ENCODE assay signal across 21 cellular contexts in the genomic region with DNA sequence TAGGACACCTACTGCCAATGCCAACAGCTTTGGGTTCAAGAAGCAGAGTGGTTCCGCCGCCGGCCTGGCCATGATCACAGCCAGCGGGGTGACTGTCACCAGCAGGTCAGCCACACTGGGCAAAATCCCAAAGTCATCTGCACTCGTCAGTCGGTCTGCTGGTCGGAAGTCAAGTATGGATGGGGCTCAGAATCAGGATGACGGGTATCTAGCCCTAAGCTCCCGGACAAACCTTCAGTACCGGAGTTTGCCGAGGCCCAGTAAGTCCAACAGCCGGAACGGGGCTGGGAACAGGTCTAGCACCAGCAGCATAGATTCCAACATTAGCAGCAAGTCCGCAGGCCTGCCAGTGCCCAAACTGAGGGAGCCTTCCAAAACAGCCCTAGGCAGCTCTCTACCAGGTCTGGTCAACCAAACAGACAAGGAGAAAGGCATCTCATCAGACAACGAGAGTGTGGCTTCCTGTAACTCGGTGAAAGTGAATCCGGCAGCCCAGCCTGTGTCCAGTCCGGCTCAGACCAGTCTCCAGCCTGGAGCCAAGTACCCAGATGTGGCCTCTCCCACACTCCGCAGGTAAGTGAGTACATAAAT.
DNase-seq lines count a peak whose midpoint lies in the region; ATAC-seq and TF ChIP-seq lines count a peak whose summit lies in the region.
"Had no signal": no experiment of that assay in that cellular context is flagged by ENCODE, and none has a peak within 500 bp of the region (broad histone marks: within the 10 kb centered on the region; RNA-seq: fewer than 3 reads in every experiment).

No MANE protein-coding gene starts in this region.

- no peak for ATAC-seq in GM23338
- no peak for ATAC-seq in omental fat pad (ENCODE audit: low FRiP score)
- ATAC-seq in esophagus mucosa: no peak
- ATAC-seq: activated T-cell treated with anti-CD3 and anti-CD28 coated beads, Interleukin-2, amount 50 U/mL, for 4 hours; gastroesophageal sphincter; stimulated activated effector memory CD8-positive, alpha-beta T cell treated with anti-CD3 and anti-CD28 coated beads, Interleukin-12 subunit alpha, Interleukin-12 subunit beta, amount 100 ng/mL, for 72 hours; T-helper 17 cell had no signal

- no peaks in the 10 kb centered on the region; the same call in 1 of the 2 replicates for H4K20me1 ChIP-seq in GM23338 (replicated peaks; ENCODE audit: insufficient read depth)
- H4K20me1 ChIP-seq in mammary epithelial cell (ENCODE audit: insufficient read depth, low read length): no peaks in the 10 kb centered on the region
- H4K20me1 ChIP-seq in smooth muscle cell (ENCODE audit: low read depth): peaks cover 13% of the 10 kb centered on the region

- no peak overlapping the region for H3K4me2 ChIP-seq in GM23338
- no peak overlapping the region for H3K4me2 ChIP-seq in mammary epithelial cell (ENCODE audit: insufficient read depth, low read depth, low read length)
- H3K4me2 ChIP-seq in smooth muscle cell: no peak overlapping the region
- H3K4me2 ChIP-seq: KMS-11 had no signal

- no peak overlapping the region for H3K4me3 Mint-ChIP-seq in GM23338
- H3K4me3 Mint-ChIP-seq: activated T-cell treated with anti-CD3 and anti-CD28 coated beads, Interleukin-2, amount 50 U/mL, for 4 hours; dendritic cell treated with granulocyte-macrophage colony-stimulating factor and Interleukin-4, amounts not matched to agents 40 ng/mL and 50 ng/mL, for 4 days; stimulated activated effector memory CD8-positive, alpha-beta T cell treated with anti-CD3 and anti-CD28 coated beads, Interleukin-12 subunit alpha, Interleukin-12 subunit beta, amount 100 ng/mL, for 72 hours; T-helper 17 cell had no signal

- H3K4me1 ChIP-seq in GM23338 (ENCODE audit: insufficient read depth) (peaks cover 26% of the 10 kb centered on the region), mammary epithelial cell (ENCODE audit: insufficient read depth, low read length) (peaks cover 49% of the 10 kb centered on the region), left ventricle myocardium inferior (peaks cover 65% of the 10 kb centered on the region), smooth muscle cell (ENCODE audit: low read depth) (peaks cover 18% of the 10 kb centered on the region)

- DNase-seq in GM23338 (ENCODE audit: low spot score) (no peak), mammary epithelial cell (no peak), left ventricle myocardium inferior (peak; percentile 65), smooth muscle cell (lab: John Stamatoyannopoulos, UW; ENCODE audit: unreplicated experiment) (no peak), omental fat pad (ENCODE audit: low spot score) (no peak), OCI-M2 (lab: John Stamatoyannopoulos, UW; ENCODE audit: unreplicated experiment) (no peak)
- DNase-seq: activated CD4-positive, alpha-beta T cell treated with anti-CD3 and anti-CD28 coated beads for 48 hours; activated T-cell treated with anti-CD3 and anti-CD28 coated beads, Interleukin-2, amount 50 U/mL, for 4 hours; MV-4-11; NCI-H1694; NCI-H2171 treated with DMSO at 0.1 percent for 48 hours; NCI-H524; small intestine; stimulated activated CD4-positive, alpha-beta T cell treated with anti-CD3 and anti-CD28 coated beads, Interleukin-2, amount 100 ng/mL, for 48 hours; T-helper 17 cell had no signal

- no peaks in the 10 kb centered on the region for H3K9me2 ChIP-seq in GM23338 (ENCODE audit: insufficient read depth)

- intact Hi-C loops in mammary epithelial cell (cut with micrococcal nuclease) (no loop called here), left ventricle myocardium inferior (cut with micrococcal nuclease) (no loop called here)

- no peaks in the 10 kb centered on the region for H3K9me3 Mint-ChIP-seq in GM23338
- H3K9me3 Mint-ChIP-seq: activated T-cell treated with anti-CD3 and anti-CD28 coated beads, Interleukin-2, amount 50 U/mL, for 4 hours; dendritic cell treated with granulocyte-macrophage colony-stimulating factor and Interleukin-4, amounts not matched to agents 40 ng/mL and 50 ng/mL, for 4 days; stimulated activated effector memory CD8-positive, alpha-beta T cell treated with anti-CD3 and anti-CD28 coated beads, Interleukin-12 subunit alpha, Interleukin-12 subunit beta, amount 100 ng/mL, for 72 hours had no signal

- H2AFZ ChIP-seq in GM23338 (no peak overlapping the region), mammary epithelial cell (ENCODE audit: low read depth, low read length) (no peak overlapping the region), smooth muscle cell (ENCODE audit: low read depth) (no peak overlapping the region)

- in situ Hi-C loops in mammary epithelial cell (cut with MboI; ENCODE audit: low sequenced_read_pairs in 2 of 2): no loop called here

- 0 out of 2 replicates have a peak overlapping the region, but pooled peaks have one; percentile 18 for H3K27ac Mint-ChIP-seq in GM23338
- H3K27ac Mint-ChIP-seq: dendritic cell treated with granulocyte-macrophage colony-stimulating factor and Interleukin-4, amounts not matched to agents 40 ng/mL and 50 ng/mL, for 4 days; stimulated activated effector memory CD8-positive, alpha-beta T cell treated with anti-CD3 and anti-CD28 coated beads, Interleukin-12 subunit alpha, Interleukin-12 subunit beta, amount 100 ng/mL, for 72 hours; T-helper 17 cell had no signal

- H3K9ac ChIP-seq in mammary epithelial cell (ENCODE audit: insufficient read depth, low read length): no peak overlapping the region
- H3K9ac ChIP-seq in smooth muscle cell (ENCODE audit: low read depth): no peak overlapping the region
- H3K9ac ChIP-seq: KMS-11 had no signal

- H3K9me3 ChIP-seq in mammary epithelial cell (replicated peaks; ENCODE audit: insufficient read depth, low read length) (no peaks in the 10 kb centered on the region), left ventricle myocardium inferior (replicated peaks) (no peaks in the 10 kb centered on the region), smooth muscle cell (replicated peaks; ENCODE audit: low read depth) (no peaks in the 10 kb centered on the region)
- H3K9me3 ChIP-seq: gastroesophageal sphincter had no signal

- H3K36me3 ChIP-seq in GM23338 (ENCODE audit: insufficient read depth) (peaks cover 19% of the 10 kb centered on the region), mammary epithelial cell (ENCODE audit: insufficient read depth, low read length) (peaks cover 6% of the 10 kb centered on the region), left ventricle myocardium inferior (peaks cover 30% of the 10 kb centered on the region), smooth muscle cell (ENCODE audit: low read depth) (peaks cover 9% of the 10 kb centered on the region)

- TSS peak; percentile 45 for BruUV-seq in mammary epithelial cell (replicated peaks; lab: Mats Ljungman, UMichigan)

- H3K27me3 Mint-ChIP-seq in GM23338 (ENCODE audit: insufficient read depth, low read depth, poor library complexity): peaks cover 14% of the 10 kb centered on the region
- H3K27me3 Mint-ChIP-seq: dendritic cell treated with granulocyte-macrophage colony-stimulating factor and Interleukin-4, amounts not matched to agents 40 ng/mL and 50 ng/mL, for 4 days had no signal

- no peak overlapping the region for H3K27ac ChIP-seq in GM23338 (ENCODE audit: low read depth)
- H3K27ac ChIP-seq in mammary epithelial cell (ENCODE audit: insufficient read depth, low read depth, low read length): no peak overlapping the region
- H3K27ac ChIP-seq in left ventricle myocardium inferior (replicated peaks): peak overlapping the region; percentile 90
- H3K27ac ChIP-seq in smooth muscle cell (ENCODE audit: low read depth): peak overlapping the region; percentile 30
- H3K27ac ChIP-seq: gastroesophageal sphincter, KMS-11, VCaP had no signal

- dilution Hi-C loops in mammary epithelial cell (cut with HindIII; ENCODE audit: low sequenced_read_pairs): no loop called here

- H3K79me2 ChIP-seq in GM23338 (replicated peaks; ENCODE audit: insufficient read depth) (no peaks in the 10 kb centered on the region), mammary epithelial cell (ENCODE audit: insufficient read depth, low read length) (peaks cover 5% of the 10 kb centered on the region), smooth muscle cell (ENCODE audit: low read depth) (peaks cover 48% of the 10 kb centered on the region)

- no peak overlapping the region for H3K4me3 ChIP-seq in GM23338
- H3K4me3 ChIP-seq in mammary epithelial cell (replicated peaks in 1 of 3; ENCODE audit: insufficient read depth in 1 of 3, low read depth in 2 of 3, low read length in 3 of 3): no peak overlapping the region
- peak overlapping the region; percentile 68 for H3K4me3 ChIP-seq in left ventricle myocardium inferior
- no peak overlapping the region for H3K4me3 ChIP-seq in smooth muscle cell
- H3K4me3 ChIP-seq: gastroesophageal sphincter had no signal

- TF ChIP-seq CTCF in GM23338 (conservative IDR thresholded peaks at IDR 0.05; ENCODE audit: low read depth in 2 of 2): no peak
- no peak for TF ChIP-seq CTCF in mammary epithelial cell (conservative IDR thresholded peaks at IDR 0.05 in 1 of 2, IDR thresholded peaks at IDR 0.05 in 1 of 2; ENCODE audit: extremely low read depth in 1 of 2, insufficient read depth in 1 of 2, low read depth in 1 of 2, low read length in 2 of 2)
- no peak for TF ChIP-seq CTCF in left ventricle myocardium inferior (IDR thresholded peaks at IDR 0.05; ENCODE audit: borderline replicate concordance)
- TF ChIP-seq CTCF in smooth muscle cell (IDR thresholded peaks at IDR 0.05; ENCODE audit: borderline replicate concordance, insufficient read depth, poor library complexity, severe bottlenecking): no peak
- TF ChIP-seq CTCF in omental fat pad (IDR thresholded peaks at IDR 0.05): no peak

- WGBS in mammary epithelial cell (ENCODE audit: low coverage, missing lambda C conversion rate): 63% methylated on average over 12 of the region's 19 CpGs
- 83% methylated on average over 19 of the region's 19 CpGs for WGBS in smooth muscle cell (ENCODE audit: low lambda C conversion rate)

- H3K4me1 Mint-ChIP-seq in GM23338: peaks cover 48% of the 10 kb centered on the region
- H3K4me1 Mint-ChIP-seq: stimulated activated effector memory CD8-positive, alpha-beta T cell treated with anti-CD3 and anti-CD28 coated beads, Interleukin-12 subunit alpha, Interleukin-12 subunit beta, amount 100 ng/mL, for 72 hours; T-helper 17 cell had no signal

- H3K27me3 ChIP-seq in GM23338 (ENCODE audit: insufficient read depth) (no peaks in the 10 kb centered on the region), mammary epithelial cell (ENCODE audit: insufficient read depth, low read length) (no peaks in the 10 kb centered on the region), left ventricle myocardium inferior (ENCODE audit: low read depth) (no peaks in the 10 kb centered on the region), smooth muscle cell (ENCODE audit: low read depth) (no peaks in the 10 kb centered on the region)
- H3K27me3 ChIP-seq: gastroesophageal sphincter had no signal

- CTCF ChIA-PET in mammary epithelial cell (lab: Charles Lee; ENCODE audit: low non-redundant PET): interaction anchor here (0.7 kb wide), 1 partner anchor 126 kb away, joined by 6 read pairs; no protein-coding TSS in a partner anchor

- peaks cover 72% of the 10 kb centered on the region for H3K36me3 Mint-ChIP-seq in GM23338 (ENCODE audit: low read depth)
- H3K36me3 Mint-ChIP-seq: stimulated activated effector memory CD8-positive, alpha-beta T cell treated with anti-CD3 and anti-CD28 coated beads, Interleukin-12 subunit alpha, Interleukin-12 subunit beta, amount 100 ng/mL, for 72 hours had no signal

- H3F3A ChIP-seq in GM23338 (replicated peaks; ENCODE audit: low read depth) (no peaks in the 10 kb centered on the region), smooth muscle cell (ENCODE audit: low read depth) (peaks cover 9% of the 10 kb centered on the region)

Comparison
In these comparisons a context has a peak if more than half of its experiments do, and no peak if none do; other contexts are left out.
1. H3K27ac ChIP-seq: peak in left ventricle myocardium inferior (single experiment) and smooth muscle cell (single experiment); none in GM23338 (single experiment) and mammary epithelial cell (single experiment).